In the genomic region with DNA sequence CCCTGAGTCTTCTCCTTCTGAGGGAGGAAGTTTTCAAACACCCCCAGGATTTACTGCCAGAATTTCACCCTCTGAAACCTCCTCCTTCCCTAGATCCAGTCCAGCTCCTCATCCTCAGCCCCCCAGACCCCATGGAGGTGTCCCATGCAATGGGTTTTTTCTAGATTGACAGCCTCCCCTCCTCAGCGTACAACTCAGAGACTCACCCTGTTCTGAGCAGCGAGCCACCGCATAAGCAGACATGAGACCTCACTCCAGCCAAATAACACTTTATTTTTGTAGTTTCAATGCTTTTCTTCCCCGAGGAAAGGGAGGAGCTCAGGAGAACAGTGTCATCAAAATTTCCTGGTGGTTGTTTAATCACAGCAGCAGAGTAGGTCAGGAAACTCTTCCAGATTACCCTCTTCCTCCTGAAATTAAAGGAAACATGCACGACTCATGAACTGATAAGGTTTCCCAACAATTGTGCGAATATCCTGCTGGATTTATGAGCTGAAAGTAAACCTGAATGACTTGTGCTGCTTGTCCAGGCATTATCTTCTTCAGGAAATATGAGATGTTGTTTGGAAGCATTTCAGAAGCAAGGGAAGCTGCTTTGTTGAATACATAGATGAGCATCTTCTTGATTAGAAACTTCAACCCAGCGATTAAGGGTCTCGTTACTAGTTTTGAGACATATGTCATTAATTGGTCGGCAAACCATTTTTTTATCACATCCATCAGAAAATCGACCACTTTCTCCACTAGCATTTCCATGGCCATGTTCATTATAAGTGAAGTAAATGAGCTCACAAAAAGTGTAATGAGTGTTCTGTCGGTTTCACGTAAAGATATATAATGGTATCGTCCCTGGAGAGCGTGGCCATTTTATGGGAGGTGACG, we compare ENCODE assay signal across 21 cellular contexts. TPM values are rescaled to one million over a fixed set of nuclear protein-coding genes. Genes with fewer than 3 reads are reported as not detected.
DNase-seq lines count a peak whose midpoint lies in the region; ATAC-seq, FAIRE-seq and TF ChIP-seq lines count a peak whose summit lies in the region.
"Had no signal": no experiment of that assay in that cellular context is flagged by ENCODE, and none has a peak within 500 bp of the region (broad histone marks: within the 10 kb centered on the region; RNA-seq: fewer than 3 reads in every experiment).

No MANE protein-coding gene starts in this region.

- H3K4me2 ChIP-seq in endothelial cell of umbilical vein (ENCODE audit: insufficient read depth, low read length), result peak overlapping the region; percentile 98

- H3K27ac ChIP-seq in endothelial cell of umbilical vein (ENCODE audit: insufficient read depth, low read depth, low read length) (peak overlapping the region; percentile 97), spleen (peak overlapping the region in 7 of 8 donors; percentile 71 to 86 (median 79))
- H3K27ac ChIP-seq: GM23248 had no signal

- no peak overlapping the region for H2AFZ ChIP-seq in endothelial cell of umbilical vein (ENCODE audit: low read depth, low read length)
- H2AFZ ChIP-seq: GM23248 had no signal

- peak overlapping the region; percentile 99 for H3K9ac ChIP-seq in endothelial cell of umbilical vein (replicated peaks; ENCODE audit: extremely low read depth, insufficient read depth, low read length)
- H3K9ac ChIP-seq: GM23248 had no signal

- CTCF ChIA-PET in endothelial cell of umbilical vein (lab: Charles Lee), result interaction anchor here (0.6 to 4.8 kb wide), 15 partner anchors 18 to 143 kb away, joined by 3 to 42 read pairs (median 3); partner anchors contain the start of gene DMAC2

- POLR2A ChIA-PET in endothelial cell of umbilical vein (lab: Charles Lee), result interaction anchor here (0.6 to 2.6 kb wide), 10 partner anchors 22 to 100 kb away, joined by 3 to 38 read pairs (median 4); no protein-coding TSS in a partner anchor

- peaks cover 32% of the 10 kb centered on the region for H3K79me2 ChIP-seq in endothelial cell of umbilical vein (ENCODE audit: control insufficient read depth, insufficient read depth, low read length)

- 51 to 62% (median 56%) methylated on average over 15 of the region's 15 CpGs for WGBS in spleen, 5 donors

- H3K9me1 ChIP-seq in endothelial cell of umbilical vein (replicated peaks; ENCODE audit: control insufficient read depth, extremely low read depth, insufficient read depth, low read length), result no peaks in the 10 kb centered on the region

- peak; percentile 76 for TF ChIP-seq POLR2A in endothelial cell of umbilical vein (IDR thresholded peaks at IDR 0.05; ENCODE audit: low read depth, low read length)
- peak in 1 of 3 donors; percentile 68 for TF ChIP-seq POLR2A in spleen (IDR thresholded peaks at IDR 0.05)

- H3K9me3 ChIP-seq in endothelial cell of umbilical vein (replicated peaks; ENCODE audit: control insufficient read depth, insufficient read depth, low read length) (no peaks in the 10 kb centered on the region), spleen (no peaks in the 10 kb centered on the region)

- peak overlapping the region; percentile 36 for H3K4me3 ChIP-seq in LNCaP clone FGC (ENCODE audit: low read depth, low read length)
- peak overlapping the region; percentile 56 to 98 (median 83) for H3K4me3 ChIP-seq in endothelial cell of umbilical vein (replicated peaks in 1 of 3; ENCODE audit: insufficient read depth in 1 of 3, low read depth in 1 of 3, low read length in 3 of 3)
- peak overlapping the region; percentile 1 to 60 (median 15) for H3K4me3 ChIP-seq in spleen
- H3K4me3 ChIP-seq: coronary artery, GM23248 had no signal

- dilution Hi-C loops in endothelial cell of umbilical vein (cut with MboI; ENCODE audit: extremely low pct_ligation_motif_present, low sequenced_read_pairs), result no loop called here

- no peaks in the 10 kb centered on the region for H4K20me1 ChIP-seq in endothelial cell of umbilical vein (replicated peaks; ENCODE audit: control insufficient read depth, extremely low read depth, insufficient read depth, low read length)

- H3K27me3 ChIP-seq in endothelial cell of umbilical vein (ENCODE audit: control insufficient read depth in 2 of 2, insufficient read depth in 2 of 2, low read length in 2 of 2) (peaks cover 0 to 3% of the 10 kb centered on the region in 2 experiments), spleen (replicated peaks in 1 of 7) (peaks cover 0 to 27% (median 0%) of the 10 kb centered on the region in 7 donors)

- no peak for ATAC-seq in HG03432 (IDR thresholded peaks at IDR 0.05; ENCODE audit: unreplicated experiment)
- ATAC-seq: stimulated activated naive CD8-positive, alpha-beta T cell treated with anti-CD3 and anti-CD28 coated beads, Interleukin-15, Interleukin-2, amounts not matched to agents 100 U/mL and 50 U/mL, for 24 hours had no signal

- H3K36me3 ChIP-seq in endothelial cell of umbilical vein (ENCODE audit: control insufficient read depth in 2 of 2, extremely low read depth in 1 of 2, insufficient read depth in 2 of 2, low read length in 2 of 2) (no peaks in the 10 kb centered on the region), spleen (no peaks in the 10 kb centered on the region)

- TF ChIP-seq CTCF in LNCaP clone FGC (IDR thresholded peaks at IDR 0.05; ENCODE audit: control insufficient read depth, extremely low read depth, insufficient read depth), result no peak
- TF ChIP-seq CTCF in endothelial cell of umbilical vein (IDR thresholded peaks at IDR 0.05; ENCODE audit: extremely low read depth in 1 of 2, insufficient read depth in 1 of 2, low read depth in 1 of 2, low read length in 2 of 2), result no peak
- no peak for TF ChIP-seq CTCF in spleen (IDR thresholded peaks at IDR 0.05 in 8 of 11, conservative IDR thresholded peaks at IDR 0.05 in 3 of 11)

- DNase-seq in LNCaP clone FGC (ENCODE audit: low read depth) (peak; percentile 51), endothelial cell of umbilical vein (ENCODE audit: low read depth, low spot score) (peak; percentile 97), left kidney (ENCODE audit: low read depth, low spot score) (peak; percentile 11), spleen (peak; percentile 27), NCI-H524 (lab: John Stamatoyannopoulos, UW) (no peak)
- DNase-seq in activated effector memory CD4-positive, alpha-beta T cell treated with anti-CD3 and anti-CD28 coated beads, Interleukin-2, amount 50 U/mL, for 16 hours, result no peak
- DNase-seq in activated CD4-positive, alpha-beta T cell treated with anti-CD3 and anti-CD28 coated beads for 4 hours, result no peak
- DNase-seq: activated naive CD4-positive, alpha-beta T cell; anterior cingulate cortex; EL; GM23248; midbrain; NCI-H510A; stimulated activated naive CD8-positive, alpha-beta T cell treated with anti-CD3 and anti-CD28 coated beads, Interleukin-15, Interleukin-2, amounts not matched to agents 100 U/mL and 50 U/mL, for 24 hours; T-helper 1 cell had no signal

- intact Hi-C loops in endothelial cell of umbilical vein (cut with micrococcal nuclease) (loop anchor here (1.0 kb wide), 4 partner anchors 23 to 154 kb away; no protein-coding TSS in a partner anchor), spleen (cut with DNase I; ENCODE audit: low total_unique reads) (no loop called here)

- FAIRE-seq in endothelial cell of umbilical vein (lab: Jason Lieb, UNC), result peak; percentile 100

- H3K4me1 ChIP-seq in endothelial cell of umbilical vein (ENCODE audit: control insufficient read depth, extremely low read depth, insufficient read depth, low read length), result peaks cover 37% of the 10 kb centered on the region
- H3K4me1 ChIP-seq in spleen, result peaks cover 0 to 31% (median 7%) of the 10 kb centered on the region in 6 donors

- BruUV-seq in endothelial cell of umbilical vein (replicated peaks; lab: Mats Ljungman, UMichigan), result no TSS peak

TF ChIP-seq in endothelial cell of umbilical vein, 7 proteins besides CTCF, POLR2A, EP300 and RAD21 (continues in another document):
- TF ChIP-seq MYC (IDR thresholded peaks at IDR 0.05; ENCODE audit: low read depth, low read length) (no peak), EZH2 (IDR thresholded peaks at IDR 0.05; ENCODE audit: borderline replicate concordance, low read depth, low read length, severe bottlenecking) (no peak), FOS (IDR thresholded peaks at IDR 0.05; ENCODE audit: borderline replicate concordance, insufficient read depth, low read length) (peak; percentile 35), POLR2AphosphoS5 (IDR thresholded peaks at IDR 0.05; ENCODE audit: insufficient read depth, low read depth, low read length) (peak; percentile 64)

RNA-seq across cellular contexts. Expression of gene ERICH4, which starts 36.2 kb away (rescaled TPM):
- total RNA-seq in endothelial cell of umbilical vein (not detected in 2 replicates), spleen (under 1 TPM in 1 of 7 donors, not detected in 6; 0.65 TPM)
- polyA plus RNA-seq in endothelial cell of umbilical vein (not detected in 2 replicates), spleen (not detected)
- polyA plus RNA-seq in endothelial cell of umbilical vein (2011; cell fraction: cytosol; rRNA removed), result not detected in 2 replicates
- not detected in 2 replicates for polyA plus RNA-seq in endothelial cell of umbilical vein (2011; cell fraction: nucleus; rRNA removed)
- polyA plus RNA-seq in endothelial cell of umbilical vein (2012), result not detected in 2 replicates
- not detected in 2 replicates for polyA minus RNA-seq in endothelial cell of umbilical vein
- polyA minus RNA-seq in endothelial cell of umbilical vein (2011; cell fraction: cytosol; rRNA and poly(A)+ RNA removed), result not detected
- not detected in 2 replicates for polyA minus RNA-seq in endothelial cell of umbilical vein (2011; cell fraction: nucleus; rRNA and poly(A)+ RNA removed)
- total RNA-seq: GM23248, neural crest cell, renal cortical epithelial cell, urinary bladder had no signal
- polyA plus RNA-seq: GM23248, IgD-negative memory B cell, urinary bladder had no signal

RNA-seq across cellular contexts. Expression of gene DMAC2, which starts 39.4 kb away (rescaled TPM):
- 63.2 and 65.4 TPM in 2 replicates for total RNA-seq in endothelial cell of umbilical vein
- polyA plus RNA-seq in endothelial cell of umbilical vein, result 124 and 137 TPM in 2 replicates
- 110 and 114 TPM in 2 replicates for polyA plus RNA-seq in endothelial cell of umbilical vein (2011; cell fraction: cytosol; rRNA removed)
- polyA plus RNA-seq in endothelial cell of umbilical vein (2011; cell fraction: nucleus; rRNA removed), result 48.6 and 56.2 TPM in 2 replicates
- 68.5 and 73.4 TPM in 2 replicates for polyA plus RNA-seq in endothelial cell of umbilical vein (2012)
- 63.9 and 76.2 TPM in 2 replicates for polyA minus RNA-seq in endothelial cell of umbilical vein
- 22.8 TPM for polyA minus RNA-seq in endothelial cell of umbilical vein (2011; cell fraction: cytosol; rRNA and poly(A)+ RNA removed)
- polyA minus RNA-seq in endothelial cell of umbilical vein (2011; cell fraction: nucleus; rRNA and poly(A)+ RNA removed), result 14.6 and 16.3 TPM in 2 replicates
- 10 to 100 TPM; 25.6 to 34.4 (median 30.4) TPM for total RNA-seq in spleen
- polyA plus RNA-seq in spleen, result 10 to 100 TPM; 19.2 to 36.5 (median 27.7) TPM

RNA-seq across cellular contexts. Expression of gene B3GNT8, which starts 51.9 kb away (rescaled TPM):
- total RNA-seq in endothelial cell of umbilical vein (6.5 and 7.6 TPM in 2 replicates), spleen (10 to 100 TPM in 6 of 7 donors, 1 to 10 TPM in 1; 7.0 to 30.3 (median 11.4) TPM)
- polyA plus RNA-seq in endothelial cell of umbilical vein (3.6 and 4.1 TPM in 2 replicates), spleen (1 to 10 TPM; 1.8 to 9.8 (median 4.0) TPM)
- polyA plus RNA-seq in endothelial cell of umbilical vein (2011; cell fraction: cytosol; rRNA removed), result 1.7 and 1.9 TPM in 2 replicates
- polyA plus RNA-seq in endothelial cell of umbilical vein (2011; cell fraction: nucleus; rRNA removed), result 0.61 and 1.1 TPM in 2 replicates
- 4.0 and 4.3 TPM in 2 replicates for polyA plus RNA-seq in endothelial cell of umbilical vein (2012)
- 0.70 and 1.8 TPM in 2 replicates for polyA minus RNA-seq in endothelial cell of umbilical vein
- polyA minus RNA-seq in endothelial cell of umbilical vein (2011; cell fraction: cytosol; rRNA and poly(A)+ RNA removed), result not detected
- polyA minus RNA-seq in endothelial cell of umbilical vein (2011; cell fraction: nucleus; rRNA and poly(A)+ RNA removed), result 1.3 and 1.5 TPM in 2 replicates

Comparison
In these comparisons a context has a peak if more than half of its experiments do, and no peak if none do; other contexts are left out.
1. DNase-seq: peak in LNCaP clone FGC (single experiment), endothelial cell of umbilical vein (single experiment), left kidney (single experiment) and spleen (single experiment); none in activated effector memory CD4-positive, alpha-beta T cell treated with anti-CD3 and anti-CD28 coated beads, Interleukin-2, amount 50 U/mL, for 16 hours (single experiment), NCI-H524 (0 of 2) and activated CD4-positive, alpha-beta T cell treated with anti-CD3 and anti-CD28 coated beads for 4 hours (0 of 2).
2. H3K4me3 ChIP-seq: peak in every context shown above with its lines; median percentile 83 in endothelial cell of umbilical vein; 36 in LNCaP clone FGC; 15 in spleen.